Comparison of ENCODE assay signal across 11 cellular contexts in genomic region chr2:179239194-179239593, GRCh38. TPM values are rescaled to one million over a fixed set of nuclear protein-coding genes. Genes with fewer than 3 reads are reported as not detected.
DNase-seq lines count a peak whose midpoint lies in the region; ATAC-seq and TF ChIP-seq lines count a peak whose summit lies in the region.
"Had no signal": no experiment of that assay in that cellular context is flagged by ENCODE, and none has a peak within 500 bp of the region (broad histone marks: within the 10 kb centered on the region; RNA-seq: fewer than 3 reads in every experiment).

No MANE protein-coding gene starts in this region.

- no peak overlapping the region for H3K27ac Mint-ChIP-seq in CD4-positive, alpha-beta T cell

- POLR2A ChIA-PET in CD4-positive, alpha-beta T cell (lab: Charles Lee): interaction anchor here (0.8 kb wide), 1 partner anchor 16 kb away, joined by 3 read pairs; no protein-coding TSS in a partner anchor
- POLR2A ChIA-PET in GM10248 (lab: Yijun Ruan, JAX): no interaction called here

- dilution Hi-C loops in mammary epithelial cell (cut with HindIII; ENCODE audit: low sequenced_read_pairs): no loop called here

- peaks cover 3% of the 10 kb centered on the region for H3K9me3 Mint-ChIP-seq in CD4-positive, alpha-beta T cell

- H3K9me3 ChIP-seq in CD4-positive, alpha-beta T cell (ENCODE audit: control insufficient read depth, low read length): no peaks in the 10 kb centered on the region
- H3K9me3 ChIP-seq in mammary epithelial cell (replicated peaks; ENCODE audit: insufficient read depth, low read length): no peaks in the 10 kb centered on the region
- H3K9me3 ChIP-seq: right lobe of liver had no signal

- no peak overlapping the region for H2AFZ ChIP-seq in mammary epithelial cell (ENCODE audit: low read depth, low read length)

- CTCF ChIA-PET in CD4-positive, alpha-beta T cell (lab: Charles Lee): interaction anchor here (0.7 kb wide), 1 partner anchor 11 kb away, joined by 3 read pairs; no protein-coding TSS in a partner anchor
- CTCF ChIA-PET in mammary epithelial cell (lab: Charles Lee; ENCODE audit: low non-redundant PET): no interaction called here
- CTCF ChIA-PET in GM10248 (lab: Yijun Ruan, JAX): interaction anchor here (0.8 to 2.0 kb wide), 5 partner anchors 9 to 20 kb away, joined by 3 to 5 read pairs (median 4); no protein-coding TSS in a partner anchor

- H3K4me2 ChIP-seq in mammary epithelial cell (ENCODE audit: insufficient read depth, low read depth, low read length): peak overlapping the region; percentile 51

- H3K79me2 ChIP-seq in mammary epithelial cell (ENCODE audit: insufficient read depth, low read length): peaks cover 89% of the 10 kb centered on the region

- no peak overlapping the region for H3K27ac ChIP-seq in CD4-positive, alpha-beta T cell (ENCODE audit: low read depth, low read length)
- H3K27ac ChIP-seq in mammary epithelial cell (ENCODE audit: insufficient read depth, low read depth, low read length): peak overlapping the region; percentile 29
- H3K27ac ChIP-seq: right lobe of liver had no signal

- no peaks in the 10 kb centered on the region for H3K27me3 Mint-ChIP-seq in CD4-positive, alpha-beta T cell

- H3K36me3 ChIP-seq in mammary epithelial cell (ENCODE audit: insufficient read depth, low read length): no peaks in the 10 kb centered on the region
- H3K36me3 ChIP-seq: right lobe of liver had no signal

- no peak overlapping the region for H3K4me3 Mint-ChIP-seq in CD4-positive, alpha-beta T cell

- no peak overlapping the region for H3K9ac ChIP-seq in mammary epithelial cell (ENCODE audit: insufficient read depth, low read length)

- intact Hi-C loops in CD4-positive, alpha-beta T cell (cut with DNase I, micrococcal nuclease): loop anchor here (1.0 to 10.0 kb wide), 2 partner anchors 21 to 204 kb away; no protein-coding TSS in a partner anchor
- intact Hi-C loops in mammary epithelial cell (cut with micrococcal nuclease): no loop called here

- H3K4me1 Mint-ChIP-seq in CD4-positive, alpha-beta T cell (ENCODE audit: low read depth): peaks cover 29% of the 10 kb centered on the region

- DNase-seq in CD4-positive, alpha-beta T cell: no peak
- peak; percentile 58 for DNase-seq in mammary epithelial cell
- no peak for DNase-seq in NCI-H1092 treated with DMSO at 0.1 percent for 48 hours (lab: John Stamatoyannopoulos, UW)
- no peak for DNase-seq in NCI-H2227 treated with DMSO at 0.1 percent for 48 hours (lab: John Stamatoyannopoulos, UW)
- no peak for DNase-seq in cerebellar nuclear complex (lab: John Stamatoyannopoulos, UW)
- DNase-seq in GM10248 (ENCODE audit: extremely low spot score): no peak
- DNase-seq: activated CD4-positive, alpha-beta T cell treated with anti-CD3 and anti-CD28 coated beads for 1 hour; right lobe of liver had no signal

- no peaks in the 10 kb centered on the region for H3K36me3 Mint-ChIP-seq in CD4-positive, alpha-beta T cell (ENCODE audit: low read depth)

- H3K27me3 ChIP-seq in CD4-positive, alpha-beta T cell (ENCODE audit: control insufficient read depth, insufficient read depth, low read length): no peaks in the 10 kb centered on the region
- no peaks in the 10 kb centered on the region for H3K27me3 ChIP-seq in mammary epithelial cell (ENCODE audit: insufficient read depth, low read length)
- H3K27me3 ChIP-seq: right lobe of liver had no signal

- H4K20me1 ChIP-seq in mammary epithelial cell (ENCODE audit: insufficient read depth, low read length): no peaks in the 10 kb centered on the region

- BruUV-seq in mammary epithelial cell (replicated peaks; lab: Mats Ljungman, UMichigan): no TSS peak

- ATAC-seq in CD4-positive, alpha-beta T cell (ENCODE audit: poor library complexity): peak; percentile 92
- ATAC-seq in GM19452 (IDR thresholded peaks at IDR 0.05; ENCODE audit: unreplicated experiment) (peak; percentile 68), HG03354 (IDR thresholded peaks at IDR 0.05; ENCODE audit: poor library complexity, severe bottlenecking, unreplicated experiment) (peak; percentile 60)
- ATAC-seq: K562 had no signal

- H3K4me3 ChIP-seq in mammary epithelial cell (replicated peaks in 1 of 3; ENCODE audit: insufficient read depth in 1 of 3, low read depth in 2 of 3, low read length in 3 of 3): peak overlapping the region in 1 of 3 experiments; percentile 11
- H3K4me3 ChIP-seq: K562, right lobe of liver had no signal

- H3K4me1 ChIP-seq in mammary epithelial cell (ENCODE audit: insufficient read depth, low read length): peaks cover 25% of the 10 kb centered on the region

- no peak for TF ChIP-seq CTCF in CD4-positive, alpha-beta T cell (IDR thresholded peaks at IDR 0.05)
- TF ChIP-seq CTCF in mammary epithelial cell (conservative IDR thresholded peaks at IDR 0.05 in 1 of 2, IDR thresholded peaks at IDR 0.05 in 1 of 2; ENCODE audit: extremely low read depth in 1 of 2, insufficient read depth in 1 of 2, low read depth in 1 of 2, low read length in 2 of 2) (no peak), GM10248 (IDR thresholded peaks at IDR 0.05; ENCODE audit: control extremely low read depth, extremely low read depth, low read depth, missing control alignments) (no peak)

- in situ Hi-C loops in mammary epithelial cell (cut with MboI; ENCODE audit: low sequenced_read_pairs in 2 of 2): loop anchor here in 1 of 2 donors (10.0 kb wide), 1 partner anchor 96 kb away; no protein-coding TSS in a partner anchor

RNA-seq across cellular contexts. Expression of gene SESTD1, which starts 25.4 kb away (rescaled TPM):
- total RNA-seq in CD4-positive, alpha-beta T cell: 10 to 100 TPM in 1 of 2 experiments, 1 to 10 TPM in 1; 8.7 to 10.2 TPM
- total RNA-seq in mammary epithelial cell: 10 to 100 TPM; 20.7 to 32.1 TPM
- polyA plus RNA-seq in mammary epithelial cell: 24.6 TPM
- polyA minus RNA-seq in mammary epithelial cell: 65.0 TPM
